In genomic region chrX:144715356-144715755, GRCh38 we compare ENCODE assay signal across 25 cellular contexts.
DNase-seq lines count a peak whose midpoint lies in the region; ATAC-seq and TF ChIP-seq lines count a peak whose summit lies in the region.
"Had no signal": no experiment of that assay in that cellular context is flagged by ENCODE, and none has a peak within 500 bp of the region (broad histone marks: within the 10 kb centered on the region; RNA-seq: fewer than 3 reads in every experiment).

No MANE protein-coding gene starts in this region.

- H3K36me3 Mint-ChIP-seq in GM23338 (ENCODE audit: low read depth) = peaks cover 3% of the 10 kb centered on the region; the same call in 1 of the 3 replicates
- H3K36me3 Mint-ChIP-seq: CD4-positive, alpha-beta memory T cell; IgD-negative memory B cell had no signal

- no peaks in the 10 kb centered on the region for H3K36me3 ChIP-seq in GM23338 (ENCODE audit: insufficient read depth)

- no peaks in the 10 kb centered on the region for H3K9me2 ChIP-seq in GM23338 (ENCODE audit: insufficient read depth)
- H3K9me2 ChIP-seq: SK-N-SH had no signal

- no peaks in the 10 kb centered on the region for H3K27me3 Mint-ChIP-seq in GM23338 (ENCODE audit: insufficient read depth, low read depth, poor library complexity)
- H3K27me3 Mint-ChIP-seq in stimulated activated naive CD8-positive, alpha-beta T cell treated with anti-CD3 and anti-CD28 coated beads, Interleukin-15, amount 100 ng/mL, for 72 hours = no peaks in the 10 kb centered on the region
- H3K27me3 Mint-ChIP-seq: CD4-positive, alpha-beta memory T cell; IgD-negative memory B cell had no signal

- no peaks in the 10 kb centered on the region for H3K4me1 Mint-ChIP-seq in GM23338
- no peaks in the 10 kb centered on the region for H3K4me1 Mint-ChIP-seq in stimulated activated naive CD8-positive, alpha-beta T cell treated with anti-CD3 and anti-CD28 coated beads, Interleukin-15, amount 100 ng/mL, for 72 hours
- H3K4me1 Mint-ChIP-seq: CD4-positive, alpha-beta memory T cell; IgD-negative memory B cell had no signal

- H3K4me3 ChIP-seq in fibroblast of villous mesenchyme (ENCODE audit: low read depth, low read length) = no peak overlapping the region
- H3K4me3 ChIP-seq in skeletal muscle cell (ENCODE audit: low read depth, low read length) = no peak overlapping the region
- no peak overlapping the region for H3K4me3 ChIP-seq in GM23338
- H3K4me3 ChIP-seq: A549 had no signal

- no peaks in the 10 kb centered on the region for H4K20me1 ChIP-seq in GM23338 (replicated peaks; ENCODE audit: insufficient read depth)

- in situ Hi-C loops in SK-MEL-5 (cut with HindIII; ENCODE audit: low pct_unique_long_range_greater_than_20kb, low sequenced_read_pairs) = no loop called here

- DNase-seq in COLO829 (ENCODE audit: low spot score) (peak; percentile 0), SK-MEL-5 (ENCODE audit: low read depth, low spot score) (peak; percentile 62), fibroblast of villous mesenchyme (ENCODE audit: low read depth) (peak; percentile 46), skeletal muscle cell (ENCODE audit: low read depth) (peak; percentile 26), GM23338 (ENCODE audit: low spot score) (no peak), NCI-H2227 treated with DMSO at 0.1 percent for 48 hours (lab: John Stamatoyannopoulos, UW) (no peak)
- no peak for DNase-seq in stimulated activated naive CD4-positive, alpha-beta T cell treated with Interleukin-2 at 50 U/mL for 16 hours (lab: John Stamatoyannopoulos, UW)
- no peak for DNase-seq in stimulated activated naive CD8-positive, alpha-beta T cell treated with anti-CD3 and anti-CD28 coated beads, Interleukin-15, amount 100 ng/mL, for 72 hours
- DNase-seq: C1 segment of cervical spinal cord; Caco-2; CD4-positive, alpha-beta memory T cell; NCI-H1092 treated with DMSO at 0.1 percent for 48 hours; NCI-H1436; NCI-H187; NCI-H2081 treated with DMSO at 0.1 percent for 48 hours; NCI-H2171; NCI-H345; NCI-H524 treated with DMSO at 0.1 percent for 48 hours; NCI-H774; SIG-M5; SK-N-SH had no signal

- H3K27ac ChIP-seq in GM23338 (ENCODE audit: low read depth) = no peak overlapping the region
- H3K27ac ChIP-seq: A549, KMS-11 had no signal

- peaks cover 67% of the 10 kb centered on the region for H3K9me3 Mint-ChIP-seq in GM23338
- H3K9me3 Mint-ChIP-seq in stimulated activated naive CD8-positive, alpha-beta T cell treated with anti-CD3 and anti-CD28 coated beads, Interleukin-15, amount 100 ng/mL, for 72 hours = peaks cover 0 to 4% of the 10 kb centered on the region in 2 donors

- no peaks in the 10 kb centered on the region for H3K27me3 ChIP-seq in GM23338 (ENCODE audit: insufficient read depth)

- no peak overlapping the region for H3K4me2 ChIP-seq in GM23338
- H3K4me2 ChIP-seq: A549, KMS-11, SK-N-SH had no signal

- H3K4me3 Mint-ChIP-seq in GM23338 = no peak overlapping the region
- no peak overlapping the region for H3K4me3 Mint-ChIP-seq in stimulated activated naive CD8-positive, alpha-beta T cell treated with anti-CD3 and anti-CD28 coated beads, Interleukin-15, amount 100 ng/mL, for 72 hours
- H3K4me3 Mint-ChIP-seq: CD4-positive, alpha-beta memory T cell; IgD-negative memory B cell had no signal

- no peaks in the 10 kb centered on the region for H3F3A ChIP-seq in GM23338 (replicated peaks; ENCODE audit: low read depth)

- no peak for ATAC-seq in GM23338
- no peak for ATAC-seq in stimulated activated naive CD8-positive, alpha-beta T cell treated with anti-CD3 and anti-CD28 coated beads, Interleukin-15, amount 100 ng/mL, for 72 hours
- ATAC-seq: A549, HCT116 had no signal

- no peak overlapping the region for H2AFZ ChIP-seq in GM23338

- H3K79me2 ChIP-seq in GM23338 (replicated peaks; ENCODE audit: insufficient read depth) = no peaks in the 10 kb centered on the region

- H3K27ac Mint-ChIP-seq in GM23338 = no peak overlapping the region
- no peak overlapping the region for H3K27ac Mint-ChIP-seq in stimulated activated naive CD8-positive, alpha-beta T cell treated with anti-CD3 and anti-CD28 coated beads, Interleukin-15, amount 100 ng/mL, for 72 hours
- H3K27ac Mint-ChIP-seq: CD4-positive, alpha-beta memory T cell; IgD-negative memory B cell had no signal

- no peaks in the 10 kb centered on the region for H3K4me1 ChIP-seq in GM23338 (ENCODE audit: insufficient read depth)
- H3K4me1 ChIP-seq: A549, Caco-2 had no signal

- TF ChIP-seq CTCF in fibroblast of villous mesenchyme (IDR thresholded peaks at IDR 0.05; ENCODE audit: insufficient read depth, low read depth, low read length) = no peak
- no peak for TF ChIP-seq CTCF in GM23338 (conservative IDR thresholded peaks at IDR 0.05; ENCODE audit: low read depth in 2 of 2)

TF ChIP-seq in GM23338, 12 proteins besides CTCF, POLR2A, EP300 and RAD21:
- TF ChIP-seq ETS1 (IDR thresholded peaks at IDR 0.05) (no peak), ZNF331 (CRISPR knock-in tag; IDR thresholded peaks at IDR 0.05; ENCODE audit: low read depth) (no peak), STAT1 (IDR thresholded peaks at IDR 0.05; ENCODE audit: unreplicated experiment) (no peak), JUNB (IDR thresholded peaks at IDR 0.05; ENCODE audit: unreplicated experiment) (no peak), REST (IDR thresholded peaks at IDR 0.05; ENCODE audit: unreplicated experiment) (no peak), EZH2phosphoT487 (IDR thresholded peaks at IDR 0.05; ENCODE audit: unreplicated experiment) (no peak), NANOG (IDR thresholded peaks at IDR 0.05; ENCODE audit: borderline replicate concordance) (no peak), ZNF114 (CRISPR knock-in tag; IDR thresholded peaks at IDR 0.05) (no peak), CREB1 (CRISPR knock-in tag; IDR thresholded peaks at IDR 0.05; ENCODE audit: low read depth) (no peak), EZH2 (IDR thresholded peaks at IDR 0.05; ENCODE audit: low read depth, unreplicated experiment) (no peak)

Comparison
In these comparisons a context has a peak if more than half of its experiments do, and no peak if none do; other contexts are left out.
1. DNase-seq: peak in COLO829 (single experiment), SK-MEL-5 (single experiment), fibroblast of villous mesenchyme (single experiment) and skeletal muscle cell (single experiment); none in GM23338 (single experiment), stimulated activated naive CD4-positive, alpha-beta T cell treated with Interleukin-2 at 50 U/mL for 16 hours (single experiment), NCI-H2227 treated with DMSO at 0.1 percent for 48 hours (single experiment) and stimulated activated naive CD8-positive, alpha-beta T cell treated with anti-CD3 and anti-CD28 coated beads, Interleukin-15, amount 100 ng/mL, for 72 hours (0 of 2).